Comparison of ENCODE assay signal across 1 cellular context in the genomic region with DNA sequence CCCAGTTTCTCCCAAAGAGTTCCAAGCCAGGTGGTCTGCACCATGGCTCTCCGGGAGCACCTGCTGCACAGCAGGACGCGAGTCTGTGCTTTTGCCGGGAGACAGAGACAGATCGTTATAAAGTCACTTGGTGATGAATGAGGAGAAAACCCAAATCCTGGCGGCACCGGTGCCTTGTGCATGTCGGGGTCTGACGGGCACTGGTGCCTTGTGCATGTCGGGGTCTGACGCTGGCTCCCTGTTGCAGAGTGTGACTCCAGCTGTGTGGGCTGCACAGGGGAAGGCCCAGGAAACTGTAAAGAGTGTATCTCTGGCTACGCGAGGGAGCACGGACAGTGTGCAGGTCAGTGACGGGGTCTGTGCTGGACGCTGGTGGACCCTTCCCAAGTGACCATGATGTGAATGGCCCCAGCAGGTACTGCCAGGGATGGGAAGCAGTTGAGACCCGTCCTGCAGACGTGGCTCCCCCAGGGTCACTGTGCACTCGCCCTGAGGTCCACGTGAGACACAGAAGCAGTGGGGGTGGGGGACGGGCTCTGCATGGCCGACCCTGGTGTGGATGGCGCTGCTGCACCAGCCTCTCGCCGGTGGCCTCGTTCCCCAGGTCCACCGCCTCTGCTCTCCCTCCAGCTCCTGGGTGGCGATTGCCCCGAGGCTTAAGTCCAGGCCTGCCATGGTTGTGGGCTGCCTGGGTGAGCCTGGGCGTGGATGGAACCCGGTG.
TF ChIP-seq lines count a peak whose summit lies in the region.

No MANE protein-coding gene starts in this region.

TF ChIP-seq in IMR-90, 13 proteins besides CTCF, POLR2A, EP300 and RAD21:
- TF ChIP-seq RFX5 (IDR thresholded peaks at IDR 0.05; ENCODE audit: low read depth, low read length) = no peak
- TF ChIP-seq, protein P1, sequence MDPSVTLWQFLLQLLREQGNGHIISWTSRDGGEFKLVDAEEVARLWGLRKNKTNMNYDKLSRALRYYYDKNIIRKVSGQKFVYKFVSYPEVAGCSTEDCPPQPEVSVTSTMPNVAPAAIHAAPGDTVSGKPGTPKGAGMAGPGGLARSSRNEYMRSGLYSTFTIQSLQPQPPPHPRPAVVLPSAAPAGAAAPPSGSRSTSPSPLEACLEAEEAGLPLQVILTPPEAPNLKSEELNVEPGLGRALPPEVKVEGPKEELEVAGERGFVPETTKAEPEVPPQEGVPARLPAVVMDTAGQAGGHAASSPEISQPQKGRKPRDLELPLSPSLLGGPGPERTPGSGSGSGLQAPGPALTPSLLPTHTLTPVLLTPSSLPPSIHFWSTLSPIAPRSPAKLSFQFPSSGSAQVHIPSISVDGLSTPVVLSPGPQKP (IDR thresholded peaks at IDR 0.05; ENCODE audit: borderline replicate concordance, low read depth, low read length) = no peak
- TF ChIP-seq BHLHE40 (IDR thresholded peaks at IDR 0.05; ENCODE audit: low read depth, low read length) = no peak
- TF ChIP-seq MAZ (IDR thresholded peaks at IDR 0.05; ENCODE audit: borderline replicate concordance, low read depth, low read length) = no peak
- no peak for TF ChIP-seq CEBPB (IDR thresholded peaks at IDR 0.05; ENCODE audit: low read depth, low read length)
- no peak for TF ChIP-seq SMC3 (IDR thresholded peaks at IDR 0.05; ENCODE audit: low read depth, low read length)
- no peak for TF ChIP-seq RCOR1 (IDR thresholded peaks at IDR 0.05; ENCODE audit: insufficient replicate concordance, low read length)
- TF ChIP-seq FOS (IDR thresholded peaks at IDR 0.05; ENCODE audit: low read depth, low read length) = no peak
- no peak for TF ChIP-seq NFE2L2 (IDR thresholded peaks at IDR 0.05; ENCODE audit: low read depth, low read length)
- TF ChIP-seq, protein P2, sequence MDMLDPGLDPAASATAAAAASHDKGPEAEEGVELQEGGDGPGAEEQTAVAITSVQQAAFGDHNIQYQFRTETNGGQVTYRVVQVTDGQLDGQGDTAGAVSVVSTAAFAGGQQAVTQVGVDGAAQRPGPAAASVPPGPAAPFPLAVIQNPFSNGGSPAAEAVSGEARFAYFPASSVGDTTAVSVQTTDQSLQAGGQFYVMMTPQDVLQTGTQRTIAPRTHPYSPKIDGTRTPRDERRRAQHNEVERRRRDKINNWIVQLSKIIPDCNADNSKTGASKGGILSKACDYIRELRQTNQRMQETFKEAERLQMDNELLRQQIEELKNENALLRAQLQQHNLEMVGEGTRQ (IDR thresholded peaks at IDR 0.05; ENCODE audit: low read depth, low read length) = no peak
- TF ChIP-seq MAFK (IDR thresholded peaks at IDR 0.05; ENCODE audit: low read depth, low read length) = no peak
- no peak for TF ChIP-seq MXI1 (IDR thresholded peaks at IDR 0.05; ENCODE audit: borderline replicate concordance, low read depth, low read length)
- no peak for TF ChIP-seq CHD1 (IDR thresholded peaks at IDR 0.05; ENCODE audit: low read depth, low read length)
